18 cellular contexts compared by ENCODE assay signal in genomic region chr16:67750466-67750865, GRCh38. TPM values are rescaled to one million over a fixed set of nuclear protein-coding genes. Genes with fewer than 3 reads are reported as not detected.
A peak's percentile ranks its signal among the peaks of the same experiment; 100 is the strongest.
DNase-seq lines count a peak whose midpoint lies in the region; ATAC-seq and TF ChIP-seq lines count a peak whose summit lies in the region.
"Had no signal": no experiment of that assay in that cellular context is flagged by ENCODE, and none has a peak within 500 bp of the region (broad histone marks: within the 10 kb centered on the region; RNA-seq: fewer than 3 reads in every experiment).

No MANE protein-coding gene starts in this region.

- ATAC-seq in HG02642 (IDR thresholded peaks at IDR 0.05; ENCODE audit: poor library complexity, unreplicated experiment) (peak; percentile 74), GM21528 (IDR thresholded peaks at IDR 0.05; ENCODE audit: low FRiP score, unreplicated experiment) (no peak), omental fat pad (ENCODE audit: low FRiP score) (no peak), lower lobe of right lung (no peak)
- ATAC-seq: heart right ventricle had no signal

- TF ChIP-seq CTCF in GM10266 (IDR thresholded peaks at IDR 0.05; ENCODE audit: control insufficient read depth, insufficient read depth, low read depth, missing control alignments) (no peak), OCI-LY7 (conservative IDR thresholded peaks at IDR 0.05; ENCODE audit: low read length) (no peak), omental fat pad (IDR thresholded peaks at IDR 0.05) (no peak), lower lobe of right lung (IDR thresholded peaks at IDR 0.05) (no peak)

- intact Hi-C loops in OCI-LY7 (cut with micrococcal nuclease; ENCODE audit: unreplicated experiment) (no loop called here), lower lobe of right lung (cut with DNase I) (no loop called here)

- H3K9me2 ChIP-seq in OCI-LY7 (ENCODE audit: insufficient read depth, low read length): no peaks in the 10 kb centered on the region

- H3K9me3 ChIP-seq in OCI-LY7 (ENCODE audit: low read length): no peaks in the 10 kb centered on the region
- H3K9me3 ChIP-seq in lower lobe of right lung: no peaks in the 10 kb centered on the region
- H3K9me3 ChIP-seq: HAP-1, heart right ventricle, SJSA1 had no signal

- H4K20me1 ChIP-seq in OCI-LY7 (ENCODE audit: insufficient read depth, low read length): no peaks in the 10 kb centered on the region

- no peaks in the 10 kb centered on the region for H3K36me3 ChIP-seq in OCI-LY7 (ENCODE audit: insufficient read depth, low read length)
- H3K36me3 ChIP-seq in lower lobe of right lung: no peaks in the 10 kb centered on the region
- H3K36me3 ChIP-seq: HAP-1, SJSA1 had no signal

- peak overlapping the region; percentile 26; the same call in 1 of the 2 replicates for H3K4me2 ChIP-seq in OCI-LY7 (ENCODE audit: low read length)
- H3K4me2 ChIP-seq: KMS-11 had no signal

- H2AFZ ChIP-seq in OCI-LY7 (ENCODE audit: low read length): no peak overlapping the region

- POLR2A ChIA-PET in OCI-LY7 (lab: Charles Lee): interaction anchor here (0.6 kb wide), 1 partner anchor 70 kb away, joined by 5 read pairs; no protein-coding TSS in a partner anchor

- no peaks in the 10 kb centered on the region for H3K79me2 ChIP-seq in OCI-LY7 (ENCODE audit: insufficient read depth, low read depth, low read length)

- peaks cover 20% of the 10 kb centered on the region for H3K4me1 ChIP-seq in OCI-LY7 (ENCODE audit: insufficient read depth, low read length, poor library complexity, severe bottlenecking)
- H3K4me1 ChIP-seq in lower lobe of right lung: no peaks in the 10 kb centered on the region
- H3K4me1 ChIP-seq: HAP-1, heart right ventricle, SJSA1 had no signal

- H3K27ac ChIP-seq in OCI-LY7 (ENCODE audit: low read depth, low read length, poor library complexity, severe bottlenecking) (no peak overlapping the region), lower lobe of right lung (no peak overlapping the region)
- H3K27ac ChIP-seq: heart right ventricle, KMS-11, SJSA1, VCaP had no signal

- no peak overlapping the region for H3K4me3 ChIP-seq in OCI-LY7 (ENCODE audit: low read depth, low read length, poor library complexity, severe bottlenecking)
- no peak overlapping the region for H3K4me3 ChIP-seq in lower lobe of right lung
- H3K4me3 ChIP-seq: HAP-1, heart right ventricle, SJSA1 had no signal

- CTCF ChIA-PET in OCI-LY7 (lab: Charles Lee; ENCODE audit: unreplicated experiment): no interaction called here

- DNase-seq in GM10266 (ENCODE audit: extremely low spot score) (peak; percentile 29), GM19240 (ENCODE audit: insufficient read length, low spot score) (peak; percentile 46), OCI-LY7 (ENCODE audit: low spot score) (peak; percentile 35), MV-4-11 (lab: John Stamatoyannopoulos, UW) (no peak), omental fat pad (ENCODE audit: low spot score) (no peak), lower lobe of right lung (no peak)
- DNase-seq: activated naive CD8-positive, alpha-beta T cell treated with anti-CD3 and anti-CD28 coated beads for 36 hours; central memory CD4-positive, alpha-beta T cell; DMS153; heart right ventricle; retina; stimulated activated CD4-positive, alpha-beta T cell treated with anti-CD3 and anti-CD28 coated beads, Interleukin-1b, Interleukin-23, amount 100 ng/mL, for 48 hours had no signal

- no TSS peak for BruUV-seq in OCI-LY7 (replicated peaks; lab: Mats Ljungman, UMichigan)

- H3K27me3 ChIP-seq in lower lobe of right lung (ENCODE audit: low read depth): no peaks in the 10 kb centered on the region
- H3K27me3 ChIP-seq: heart right ventricle, SJSA1 had no signal

RNA-seq across cellular contexts. Expression of gene GFOD2, which starts 31.4 kb away (rescaled TPM):
- total RNA-seq in OCI-LY7 (2014; rRNA removed; shearing (Covaris generic)): 13.2 and 16.2 TPM in 2 replicates
- total RNA-seq in OCI-LY7 (2022): 18.0 and 18.5 TPM in 2 replicates
- 10 to 100 TPM; 10.9 to 25.2 (median 20.1) TPM for total RNA-seq in omental fat pad
- 18.9 TPM for total RNA-seq in lower lobe of right lung

RNA-seq across cellular contexts. Expression of gene RANBP10, which starts 55.9 kb away (rescaled TPM):
- 6.7 and 12.3 TPM in 2 replicates for total RNA-seq in OCI-LY7 (2014; rRNA removed; shearing (Covaris generic))
- total RNA-seq in OCI-LY7 (2022): 20.0 and 21.4 TPM in 2 replicates
- total RNA-seq in omental fat pad: 1 to 10 TPM; 6.0 to 9.8 (median 8.3) TPM
- 21.7 TPM for total RNA-seq in lower lobe of right lung

RNA-seq across cellular contexts. Expression of gene TSNAXIP1, which starts 56.2 kb away (rescaled TPM):
- total RNA-seq in OCI-LY7 (2014; rRNA removed; shearing (Covaris generic)): 0.28 and 0.76 TPM in 2 replicates
- total RNA-seq in OCI-LY7 (2022): 0.68 and 0.91 TPM in 2 replicates
- 1 to 10 TPM in 2 of 4 donors, under 1 TPM in 2; 0.60 to 1.9 (median 1.1) TPM for total RNA-seq in omental fat pad
- total RNA-seq in lower lobe of right lung: 3.5 TPM

Comparison
In these comparisons a context has a peak if more than half of its experiments do, and no peak if none do; other contexts are left out.
1. DNase-seq: peak in GM10266 (single experiment), GM19240 (single experiment) and OCI-LY7 (single experiment); none in MV-4-11 (single experiment), omental fat pad (single experiment) and lower lobe of right lung (single experiment).